Comparison of ENCODE assay signal across 2 cellular contexts in the genomic region with DNA sequence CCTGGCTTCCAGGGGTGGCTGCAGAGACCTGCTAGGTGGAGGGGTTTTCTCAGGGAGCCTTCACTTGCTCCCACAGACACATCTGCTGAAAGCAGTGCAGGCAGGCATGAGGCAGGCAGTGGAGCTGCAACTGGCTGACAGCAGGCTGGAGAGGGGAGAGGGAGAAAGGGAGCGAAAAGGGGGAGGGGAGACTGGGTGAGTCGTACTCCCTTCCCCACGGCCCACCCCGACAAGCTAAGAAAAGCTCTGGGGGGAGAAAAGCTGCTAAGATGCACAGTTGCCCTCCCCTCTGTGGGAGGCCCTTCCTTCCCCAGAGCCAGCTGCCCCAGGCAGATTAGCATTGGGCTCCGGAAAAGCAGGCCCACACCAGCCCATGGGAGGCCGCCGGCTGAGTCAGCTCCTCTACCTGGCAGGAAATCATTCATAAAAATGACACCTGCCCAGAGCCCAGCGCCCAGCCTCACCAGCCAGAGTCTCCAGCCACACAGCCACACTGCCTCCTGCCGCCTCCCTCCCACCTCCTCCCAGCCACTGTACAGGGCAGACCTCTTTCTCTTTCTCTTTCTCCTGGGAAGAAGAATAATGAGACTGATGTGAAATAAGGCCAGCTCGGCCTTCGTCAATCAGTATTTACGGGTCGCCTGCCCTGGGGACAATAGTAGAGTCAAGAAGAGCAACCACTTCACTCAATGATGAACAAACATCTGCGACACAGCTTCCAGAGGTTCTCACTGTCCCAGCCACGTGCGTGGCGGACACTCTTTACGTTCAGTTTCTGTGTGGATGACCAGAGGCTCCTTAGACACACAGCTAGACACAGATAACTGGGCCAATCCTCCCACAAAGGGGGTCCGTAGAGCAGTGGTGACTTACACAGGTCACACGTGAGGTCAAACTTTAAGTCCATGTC.
TF ChIP-seq lines count a peak whose summit lies in the region.

No MANE protein-coding gene starts in this region.

TF ChIP-seq in A549, 52 proteins besides CTCF, POLR2A, EP300 and RAD21 (continued from another document):
- TF ChIP-seq, protein P1, sequence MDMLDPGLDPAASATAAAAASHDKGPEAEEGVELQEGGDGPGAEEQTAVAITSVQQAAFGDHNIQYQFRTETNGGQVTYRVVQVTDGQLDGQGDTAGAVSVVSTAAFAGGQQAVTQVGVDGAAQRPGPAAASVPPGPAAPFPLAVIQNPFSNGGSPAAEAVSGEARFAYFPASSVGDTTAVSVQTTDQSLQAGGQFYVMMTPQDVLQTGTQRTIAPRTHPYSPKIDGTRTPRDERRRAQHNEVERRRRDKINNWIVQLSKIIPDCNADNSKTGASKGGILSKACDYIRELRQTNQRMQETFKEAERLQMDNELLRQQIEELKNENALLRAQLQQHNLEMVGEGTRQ (IDR thresholded peaks at IDR 0.05), result no peak
- TF ChIP-seq JUNB (IDR thresholded peaks at IDR 0.05) (no peak), ZNF302 (CRISPR knock-in tag; IDR thresholded peaks at IDR 0.05) (no peak), KDM1A (IDR thresholded peaks at IDR 0.05; ENCODE audit: low read depth) (no peak), RARB (CRISPR knock-in tag; IDR thresholded peaks at IDR 0.05) (no peak), CHD2 (IDR thresholded peaks at IDR 0.05; ENCODE audit: low read length, partially characterized antibody) (no peak), NR3C1 (IDR thresholded peaks at IDR 0.05) (no peak), NFE2L2 (conservative IDR thresholded peaks at IDR 0.05; ENCODE audit: low read length) (no peak), RCOR1 (IDR thresholded peaks at IDR 0.05; ENCODE audit: low read depth, low read length) (no peak)
- TF ChIP-seq, protein P2, sequence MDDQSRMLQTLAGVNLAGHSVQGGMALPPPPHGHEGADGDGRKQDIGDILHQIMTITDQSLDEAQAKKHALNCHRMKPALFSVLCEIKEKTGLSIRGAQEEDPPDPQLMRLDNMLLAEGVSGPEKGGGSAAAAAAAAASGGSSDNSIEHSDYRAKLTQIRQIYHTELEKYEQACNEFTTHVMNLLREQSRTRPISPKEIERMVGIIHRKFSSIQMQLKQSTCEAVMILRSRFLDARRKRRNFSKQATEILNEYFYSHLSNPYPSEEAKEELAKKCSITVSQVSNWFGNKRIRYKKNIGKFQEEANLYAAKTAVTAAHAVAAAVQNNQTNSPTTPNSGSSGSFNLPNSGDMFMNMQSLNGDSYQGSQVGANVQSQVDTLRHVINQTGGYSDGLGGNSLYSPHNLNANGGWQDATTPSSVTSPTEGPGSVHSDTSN (IDR thresholded peaks at IDR 0.05), result no peak
- TF ChIP-seq, protein P3, sequence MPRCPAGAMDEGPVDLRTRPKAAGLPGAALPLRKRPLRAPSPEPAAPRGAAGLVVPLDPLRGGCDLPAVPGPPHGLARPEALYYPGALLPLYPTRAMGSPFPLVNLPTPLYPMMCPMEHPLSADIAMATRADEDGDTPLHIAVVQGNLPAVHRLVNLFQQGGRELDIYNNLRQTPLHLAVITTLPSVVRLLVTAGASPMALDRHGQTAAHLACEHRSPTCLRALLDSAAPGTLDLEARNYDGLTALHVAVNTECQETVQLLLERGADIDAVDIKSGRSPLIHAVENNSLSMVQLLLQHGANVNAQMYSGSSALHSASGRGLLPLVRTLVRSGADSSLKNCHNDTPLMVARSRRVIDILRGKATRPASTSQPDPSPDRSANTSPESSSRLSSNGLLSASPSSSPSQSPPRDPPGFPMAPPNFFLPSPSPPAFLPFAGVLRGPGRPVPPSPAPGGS (IDR thresholded peaks at IDR 0.05), result no peak

TF ChIP-seq in HEK293, 187 proteins besides CTCF, POLR2A, EP300 and RAD21 (continued from another document):
- peak; percentile 90 for TF ChIP-seq ZBTB17 (tag by site-specific recombination; IDR thresholded peaks at IDR 0.05)
- peak; percentile 84 for TF ChIP-seq ZIC2 (tag by site-specific recombination; IDR thresholded peaks at IDR 0.05)
- no peak for TF ChIP-seq ZNF621 (tag by site-specific recombination; IDR thresholded peaks at IDR 0.05)
- TF ChIP-seq, protein P4, sequence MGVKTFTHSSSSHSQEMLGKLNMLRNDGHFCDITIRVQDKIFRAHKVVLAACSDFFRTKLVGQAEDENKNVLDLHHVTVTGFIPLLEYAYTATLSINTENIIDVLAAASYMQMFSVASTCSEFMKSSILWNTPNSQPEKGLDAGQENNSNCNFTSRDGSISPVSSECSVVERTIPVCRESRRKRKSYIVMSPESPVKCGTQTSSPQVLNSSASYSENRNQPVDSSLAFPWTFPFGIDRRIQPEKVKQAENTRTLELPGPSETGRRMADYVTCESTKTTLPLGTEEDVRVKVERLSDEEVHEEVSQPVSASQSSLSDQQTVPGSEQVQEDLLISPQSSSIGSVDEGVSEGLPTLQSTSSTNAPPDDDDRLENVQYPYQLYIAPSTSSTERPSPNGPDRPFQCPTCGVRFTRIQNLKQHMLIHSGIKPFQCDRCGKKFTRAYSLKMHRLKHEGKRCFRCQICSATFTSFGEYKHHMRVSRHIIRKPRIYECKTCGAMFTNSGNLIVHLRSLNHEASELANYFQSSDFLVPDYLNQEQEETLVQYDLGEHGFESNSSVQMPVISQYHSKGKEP (tag by site-specific recombination; IDR thresholded peaks at IDR 0.05), result no peak
- no peak for TF ChIP-seq ZXDB (tag by site-specific recombination; IDR thresholded peaks at IDR 0.05)
- TF ChIP-seq, protein P5, sequence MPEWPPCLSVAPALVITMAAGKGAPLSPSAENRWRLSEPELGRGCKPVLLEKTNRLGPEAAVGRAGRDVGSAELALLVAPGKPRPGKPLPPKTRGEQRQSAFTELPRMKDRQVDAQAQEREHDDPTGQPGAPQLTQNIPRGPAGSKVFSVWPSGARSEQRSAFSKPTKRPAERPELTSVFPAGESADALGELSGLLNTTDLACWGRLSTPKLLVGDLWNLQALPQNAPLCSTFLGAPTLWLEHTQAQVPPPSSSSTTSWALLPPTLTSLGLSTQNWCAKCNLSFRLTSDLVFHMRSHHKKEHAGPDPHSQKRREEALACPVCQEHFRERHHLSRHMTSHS (tag by site-specific recombination; IDR thresholded peaks at IDR 0.05), result no peak
- TF ChIP-seq ZBTB20 (tag by site-specific recombination; IDR thresholded peaks at IDR 0.05), result no peak
- TF ChIP-seq ZNF785 (tag by site-specific recombination; IDR thresholded peaks at IDR 0.05), result no peak
- 0 out of 2 replicates have a peak, but pooled peaks have one; percentile 4 for TF ChIP-seq ZFHX2 (tag by site-specific recombination; conservative IDR thresholded peaks at IDR 0.05)
- 0 out of 2 replicates have a peak, but pooled peaks have one; percentile 10 for TF ChIP-seq MEIS1 (CRISPR knock-in tag; IDR thresholded peaks at IDR 0.05; ENCODE audit: borderline replicate concordance)
- no peak for TF ChIP-seq ZNF16 (tag by site-specific recombination; IDR thresholded peaks at IDR 0.05; ENCODE audit: low read depth)
- no peak for TF ChIP-seq ZNF175 (tag by site-specific recombination; IDR thresholded peaks at IDR 0.05)
- peak; percentile 90 for TF ChIP-seq GLIS1 (tag by site-specific recombination; IDR thresholded peaks at IDR 0.05)
- no peak for TF ChIP-seq YY1 (tag by site-specific recombination; IDR thresholded peaks at IDR 0.05)
- no peak for TF ChIP-seq TCF7L2 (IDR thresholded peaks at IDR 0.05; ENCODE audit: borderline replicate concordance, low read depth, low read length)
- 0 out of 2 replicates have a peak, but pooled peaks have one; percentile 26 for TF ChIP-seq SP7 (tag by site-specific recombination; IDR thresholded peaks at IDR 0.05)
- peak; percentile 21; the same call in 1 of the 2 replicates for TF ChIP-seq WT1 (tag by site-specific recombination; IDR thresholded peaks at IDR 0.05)
- no peak for TF ChIP-seq ZNF76 (tag by site-specific recombination; IDR thresholded peaks at IDR 0.05; ENCODE audit: borderline replicate concordance, low read depth)
- no peak for TF ChIP-seq KLF16 (tag by site-specific recombination; IDR thresholded peaks at IDR 0.05)
- TF ChIP-seq, protein P6, sequence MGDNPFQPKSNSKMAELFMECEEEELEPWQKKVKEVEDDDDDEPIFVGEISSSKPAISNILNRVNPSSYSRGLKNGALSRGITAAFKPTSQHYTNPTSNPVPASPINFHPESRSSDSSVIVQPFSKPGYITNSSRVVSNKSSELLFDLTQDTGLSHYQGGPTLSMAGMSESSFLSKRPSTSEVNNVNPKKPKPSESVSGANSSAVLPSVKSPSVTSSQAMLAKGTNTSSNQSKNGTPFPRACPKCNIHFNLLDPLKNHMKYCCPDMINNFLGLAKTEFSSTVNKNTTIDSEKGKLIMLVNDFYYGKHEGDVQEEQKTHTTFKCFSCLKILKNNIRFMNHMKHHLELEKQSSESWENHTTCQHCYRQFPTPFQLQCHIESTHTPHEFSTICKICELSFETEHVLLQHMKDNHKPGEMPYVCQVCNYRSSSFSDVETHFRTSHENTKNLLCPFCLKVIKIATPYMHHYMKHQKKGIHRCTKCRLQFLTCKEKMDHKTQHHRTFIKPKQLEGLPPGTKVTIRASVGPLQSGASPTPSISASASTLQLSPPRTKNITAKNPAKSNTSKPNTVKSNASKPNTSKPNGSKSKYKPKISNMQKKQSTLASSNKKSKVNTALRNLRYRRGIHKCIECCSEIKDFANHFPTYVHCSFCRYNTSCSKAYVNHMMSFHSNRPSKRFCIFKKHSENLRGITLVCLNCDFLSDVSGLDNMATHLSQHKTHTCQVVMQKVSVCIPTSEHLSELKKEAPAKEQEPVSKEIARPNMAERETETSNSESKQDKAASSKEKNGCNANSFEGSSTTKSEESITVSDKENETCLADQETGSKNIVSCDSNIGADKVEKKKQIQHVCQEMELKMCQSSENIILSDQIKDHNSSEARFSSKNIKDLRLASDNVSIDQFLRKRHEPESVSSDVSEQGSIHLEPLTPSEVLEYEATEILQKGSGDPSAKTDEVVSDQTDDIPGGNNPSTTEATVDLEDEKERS (tag by site-specific recombination; IDR thresholded peaks at IDR 0.05), result no peak
- TF ChIP-seq ZNF221 (tag by site-specific recombination; IDR thresholded peaks at IDR 0.05; ENCODE audit: borderline replicate concordance), result no peak
- no peak for TF ChIP-seq ZNF629 (tag by site-specific recombination; IDR thresholded peaks at IDR 0.05)
- TF ChIP-seq ZNF394 (tag by site-specific recombination; IDR thresholded peaks at IDR 0.05; ENCODE audit: borderline replicate concordance), result peak; percentile 28; the same call in 1 of the 2 replicates
- TF ChIP-seq ZNF335 (tag by site-specific recombination; conservative IDR thresholded peaks at IDR 0.05), result no peak
- TF ChIP-seq ZBTB8A (tag by site-specific recombination; IDR thresholded peaks at IDR 0.05), result 0 out of 2 replicates have a peak, but pooled peaks have one; percentile 28
- TF ChIP-seq, protein P7, sequence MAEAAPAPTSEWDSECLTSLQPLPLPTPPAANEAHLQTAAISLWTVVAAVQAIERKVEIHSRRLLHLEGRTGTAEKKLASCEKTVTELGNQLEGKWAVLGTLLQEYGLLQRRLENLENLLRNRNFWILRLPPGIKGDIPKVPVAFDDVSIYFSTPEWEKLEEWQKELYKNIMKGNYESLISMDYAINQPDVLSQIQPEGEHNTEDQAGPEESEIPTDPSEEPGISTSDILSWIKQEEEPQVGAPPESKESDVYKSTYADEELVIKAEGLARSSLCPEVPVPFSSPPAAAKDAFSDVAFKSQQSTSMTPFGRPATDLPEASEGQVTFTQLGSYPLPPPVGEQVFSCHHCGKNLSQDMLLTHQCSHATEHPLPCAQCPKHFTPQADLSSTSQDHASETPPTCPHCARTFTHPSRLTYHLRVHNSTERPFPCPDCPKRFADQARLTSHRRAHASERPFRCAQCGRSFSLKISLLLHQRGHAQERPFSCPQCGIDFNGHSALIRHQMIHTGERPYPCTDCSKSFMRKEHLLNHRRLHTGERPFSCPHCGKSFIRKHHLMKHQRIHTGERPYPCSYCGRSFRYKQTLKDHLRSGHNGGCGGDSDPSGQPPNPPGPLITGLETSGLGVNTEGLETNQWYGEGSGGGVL (tag by site-specific recombination; IDR thresholded peaks at IDR 0.05), result peak; percentile 98
- peak; percentile 26 for TF ChIP-seq SP2 (tag by site-specific recombination; IDR thresholded peaks at IDR 0.05)
- TF ChIP-seq ZNF223 (tag by site-specific recombination; IDR thresholded peaks at IDR 0.05), result no peak
- no peak for TF ChIP-seq ZNF549 (tag by site-specific recombination; IDR thresholded peaks at IDR 0.05)
